In genomic region chr4:54231419-54232150, GRCh38 we compare ENCODE assay signal across 9 cellular contexts. TPM values are rescaled to one million over a fixed set of nuclear protein-coding genes. Genes with fewer than 3 reads are reported as not detected.
DNase-seq lines count a peak whose midpoint lies in the region; ATAC-seq and TF ChIP-seq lines count a peak whose summit lies in the region.
"Had no signal": no experiment of that assay in that cellular context is flagged by ENCODE, and none has a peak within 500 bp of the region (broad histone marks: within the 10 kb centered on the region; RNA-seq: fewer than 3 reads in every experiment).

No MANE protein-coding gene starts in this region.

- peaks cover 15 to 75% (median 59%) of the 10 kb centered on the region in 4 donors for H3K4me1 ChIP-seq in tibial artery

- ATAC-seq in memory B cell (ENCODE audit: low read depth): no peak

- H3K27ac ChIP-seq in tibial artery: peak overlapping the region; percentile 73 to 82

- CTCF ChIA-PET in GM10248 (lab: Yijun Ruan, JAX): interaction anchor here (1.2 to 5.5 kb wide), 4 partner anchors 144 to 1520 kb away, joined by 3 to 113 read pairs (median 4); no protein-coding TSS in a partner anchor

- POLR2A ChIA-PET in GM10248 (lab: Yijun Ruan, JAX): no interaction called here

- no peak overlapping the region for H3K27ac Mint-ChIP-seq in T-helper 2 cell treated with Interferon-gamma antibody and Interleukin-4, amounts not matched to agents 5 μg/mL and 100 μg/mL, for 36 hours
- H3K27ac Mint-ChIP-seq in dendritic cell treated with granulocyte-macrophage colony-stimulating factor and Interleukin-4, amounts not matched to agents 40 ng/mL and 50 ng/mL, for 4 days: no peak overlapping the region
- no peak overlapping the region for H3K27ac Mint-ChIP-seq in memory B cell

- TF ChIP-seq CTCF in tibial artery (IDR thresholded peaks at IDR 0.05) (no peak), GM10248 (IDR thresholded peaks at IDR 0.05; ENCODE audit: control extremely low read depth, extremely low read depth, low read depth, missing control alignments) (no peak)

- no peaks in the 10 kb centered on the region for H3K36me3 ChIP-seq in tibial artery

- H3K4me1 Mint-ChIP-seq in T-helper 2 cell treated with Interferon-gamma antibody and Interleukin-4, amounts not matched to agents 5 μg/mL and 100 μg/mL, for 36 hours (ENCODE audit: low read depth): peaks cover 17% of the 10 kb centered on the region
- H3K4me1 Mint-ChIP-seq in dendritic cell treated with granulocyte-macrophage colony-stimulating factor and Interleukin-4, amounts not matched to agents 40 ng/mL and 50 ng/mL, for 4 days (ENCODE audit: low read depth): peaks cover 67% of the 10 kb centered on the region
- peaks cover 14% of the 10 kb centered on the region for H3K4me1 Mint-ChIP-seq in memory B cell

- no peaks in the 10 kb centered on the region for H3K9me3 ChIP-seq in tibial artery

- H3K4me3 Mint-ChIP-seq in T-helper 2 cell treated with Interferon-gamma antibody and Interleukin-4, amounts not matched to agents 5 μg/mL and 100 μg/mL, for 36 hours: peak overlapping the region; percentile 38
- H3K4me3 Mint-ChIP-seq in dendritic cell treated with granulocyte-macrophage colony-stimulating factor and Interleukin-4, amounts not matched to agents 40 ng/mL and 50 ng/mL, for 4 days: peak overlapping the region; percentile 77
- H3K4me3 Mint-ChIP-seq in memory B cell: peak overlapping the region; percentile 29

- H3K27me3 Mint-ChIP-seq in T-helper 2 cell treated with Interferon-gamma antibody and Interleukin-4, amounts not matched to agents 5 μg/mL and 100 μg/mL, for 36 hours (ENCODE audit: low read depth): peaks cover 81% of the 10 kb centered on the region
- H3K27me3 Mint-ChIP-seq in dendritic cell treated with granulocyte-macrophage colony-stimulating factor and Interleukin-4, amounts not matched to agents 40 ng/mL and 50 ng/mL, for 4 days: peaks cover 92% of the 10 kb centered on the region
- H3K27me3 Mint-ChIP-seq in memory B cell: peaks cover 18% of the 10 kb centered on the region

- peaks cover 2% of the 10 kb centered on the region for H3K36me3 Mint-ChIP-seq in T-helper 2 cell treated with Interferon-gamma antibody and Interleukin-4, amounts not matched to agents 5 μg/mL and 100 μg/mL, for 36 hours (ENCODE audit: low read depth)
- H3K36me3 Mint-ChIP-seq in dendritic cell treated with granulocyte-macrophage colony-stimulating factor and Interleukin-4, amounts not matched to agents 40 ng/mL and 50 ng/mL, for 4 days (ENCODE audit: low read depth): no peaks in the 10 kb centered on the region
- no peaks in the 10 kb centered on the region for H3K36me3 Mint-ChIP-seq in memory B cell

- H3K9me3 Mint-ChIP-seq in T-helper 2 cell treated with Interferon-gamma antibody and Interleukin-4, amounts not matched to agents 5 μg/mL and 100 μg/mL, for 36 hours: no peaks in the 10 kb centered on the region
- no peaks in the 10 kb centered on the region for H3K9me3 Mint-ChIP-seq in dendritic cell treated with granulocyte-macrophage colony-stimulating factor and Interleukin-4, amounts not matched to agents 40 ng/mL and 50 ng/mL, for 4 days
- peaks cover 2% of the 10 kb centered on the region for H3K9me3 Mint-ChIP-seq in memory B cell

- intact Hi-C loops in dendritic cell treated with granulocyte-macrophage colony-stimulating factor and Interleukin-4, amounts not matched to agents 40 ng/mL and 50 ng/mL, for 4 days (cut with micrococcal nuclease): loop anchor here (2.0 to 10.0 kb wide), 7 partner anchors 323 to 1684 kb away; partner anchors contain the start of gene FIP1L1
- intact Hi-C loops in tibial artery (cut with DNase I; ENCODE audit: low total_unique reads): loop anchor here (5.0 to 10.0 kb wide), 3 partner anchors 129 to 1217 kb away; partner anchors contain the start of gene GSX2

- DNase-seq in T-helper 2 cell treated with Interferon-gamma antibody and Interleukin-4, amounts not matched to agents 5 μg/mL and 100 μg/mL, for 36 hours (ENCODE audit: low spot score): no peak
- DNase-seq in T-helper 2 cell (no peak), memory B cell (ENCODE audit: low spot score in 2 of 2) (peak in 1 of 2 donors; percentile 13), tibial artery (peak; percentile 75 to 91), GM10248 (ENCODE audit: extremely low spot score) (no peak), HT-29 (ENCODE audit: low spot score) (no peak), NCI-H1694 treated with DMSO at 0.1 percent for 48 hours (lab: John Stamatoyannopoulos, UW) (no peak)
- DNase-seq: DND-41 had no signal

- peaks cover 3 to 62% of the 10 kb centered on the region in 2 donors for H3K27me3 ChIP-seq in tibial artery

- H3K4me3 ChIP-seq in tibial artery: peak overlapping the region; percentile 58 to 69

RNA-seq across cellular contexts. Expression of gene PDGFRA, which starts 2.5 kb away (rescaled TPM):
- not detected in 2 replicates for total RNA-seq in HT-29 (2014; rRNA removed; shearing (Covaris generic))

Comparison
In these comparisons a context has a peak if more than half of its experiments do, and no peak if none do; other contexts are left out.
1. DNase-seq: peak in tibial artery (2 of 2); none in T-helper 2 cell treated with Interferon-gamma antibody and Interleukin-4, amounts not matched to agents 5 μg/mL and 100 μg/mL, for 36 hours (single experiment), T-helper 2 cell (0 of 5), GM10248 (single experiment), HT-29 (single experiment) and NCI-H1694 treated with DMSO at 0.1 percent for 48 hours (single experiment).
2. Peak in every context shown above with its lines, with median percentiles within 50 percentile points of each other: H3K4me3 Mint-ChIP-seq.